Comparison of ENCODE assay signal across 8 cellular contexts in the genomic region with DNA sequence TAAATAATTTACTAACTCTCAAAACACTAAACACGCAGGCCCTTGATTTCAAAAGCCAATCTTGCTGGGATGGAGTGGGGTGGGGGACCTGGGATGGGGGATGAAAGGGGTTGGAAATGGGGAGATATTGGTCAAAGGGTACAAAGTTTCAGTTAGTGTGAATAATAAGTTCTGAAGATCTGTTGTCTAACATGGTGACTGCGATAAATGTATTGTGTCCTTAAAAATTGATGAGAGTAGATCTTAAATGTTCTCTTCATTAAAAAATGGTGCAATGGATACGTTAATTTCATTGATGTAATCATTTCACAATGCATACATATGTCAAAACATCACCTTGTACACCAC. TPM values are rescaled to one million over a fixed set of nuclear protein-coding genes. Genes with fewer than 3 reads are reported as not detected.
DNase-seq lines count a peak whose midpoint lies in the region; ATAC-seq, FAIRE-seq and TF ChIP-seq lines count a peak whose summit lies in the region.

No MANE protein-coding gene starts in this region.

- FAIRE-seq in astrocyte (lab: Jason Lieb, UNC): no peak

- peak overlapping the region; percentile 49 to 87 (median 64) for H3K4me3 ChIP-seq in heart right ventricle
- H3K4me3 ChIP-seq in astrocyte (ENCODE audit: insufficient read depth, low read depth, low read length): peak overlapping the region; percentile 86
- H3K4me3 ChIP-seq in vagina: peak overlapping the region; percentile 64 to 91

- no peaks in the 10 kb centered on the region for H4K20me1 ChIP-seq in astrocyte (ENCODE audit: insufficient read depth, low read length)

- H3K27me3 Mint-ChIP-seq in astrocyte (ENCODE audit: low read depth, unreplicated experiment) (no peaks in the 10 kb centered on the region), memory B cell (no peaks in the 10 kb centered on the region)

- TF ChIP-seq CTCF in heart right ventricle (IDR thresholded peaks at IDR 0.05) (no peak), astrocyte (IDR thresholded peaks at IDR 0.05; ENCODE audit: insufficient read depth, low read depth, low read length) (no peak), vagina (IDR thresholded peaks at IDR 0.05) (no peak)

- H3K4me1 ChIP-seq in heart right ventricle (peaks cover 0 to 14% (median 8%) of the 10 kb centered on the region in 9 donors), astrocyte (ENCODE audit: insufficient read depth, low read length) (peaks cover 3% of the 10 kb centered on the region), vagina (peaks cover 8% of the 10 kb centered on the region)

- H3K36me3 ChIP-seq in heart right ventricle: peaks cover 0 to 16% (median 0%) of the 10 kb centered on the region in 9 donors
- no peaks in the 10 kb centered on the region for H3K36me3 ChIP-seq in astrocyte (ENCODE audit: insufficient read depth, low read length)
- no peaks in the 10 kb centered on the region for H3K36me3 ChIP-seq in vagina

- peak overlapping the region; percentile 98 for H2AFZ ChIP-seq in astrocyte (ENCODE audit: low read depth, low read length)

- H3K27me3 ChIP-seq in heart right ventricle (no peaks in the 10 kb centered on the region), astrocyte (ENCODE audit: insufficient read depth, low read length) (no peaks in the 10 kb centered on the region), vagina (no peaks in the 10 kb centered on the region)

- H3K79me2 ChIP-seq in astrocyte (ENCODE audit: insufficient read depth, low read length): no peaks in the 10 kb centered on the region

- peak overlapping the region; percentile 99 for H3K9ac ChIP-seq in astrocyte (ENCODE audit: low read length)

- H3K27ac ChIP-seq in heart right ventricle: peak overlapping the region; percentile 94 to 100 (median 98)
- peak overlapping the region; percentile 99 for H3K27ac ChIP-seq in astrocyte (ENCODE audit: low read depth, low read length)
- peak overlapping the region; percentile 98 for H3K27ac ChIP-seq in vagina

- H3K36me3 Mint-ChIP-seq in astrocyte (ENCODE audit: low read depth, unreplicated experiment) (no peaks in the 10 kb centered on the region), memory B cell (peaks cover 19% of the 10 kb centered on the region)

- H3K27ac Mint-ChIP-seq in astrocyte (ENCODE audit: unreplicated experiment) (peak overlapping the region; percentile 98), memory B cell (peak overlapping the region; percentile 98)

- H3K9me3 ChIP-seq in heart right ventricle: peaks cover 0 to 12% (median 0%) of the 10 kb centered on the region in 11 donors
- H3K9me3 ChIP-seq in astrocyte (ENCODE audit: insufficient read depth, low read depth, low read length): peaks cover 5% of the 10 kb centered on the region
- no peaks in the 10 kb centered on the region for H3K9me3 ChIP-seq in vagina

- TF ChIP-seq POLR2A in vagina (IDR thresholded peaks at IDR 0.05): no peak

- 57 to 58% methylated on average over 3 of the region's 3 CpGs for WGBS in heart right ventricle, 2 donors

- peak overlapping the region; percentile 89 for H3K4me2 ChIP-seq in astrocyte (ENCODE audit: low read length)

- peak overlapping the region; percentile 94 for H3K4me3 Mint-ChIP-seq in astrocyte (ENCODE audit: unreplicated experiment)
- peak overlapping the region; percentile 92 for H3K4me3 Mint-ChIP-seq in memory B cell

- DNase-seq in heart right ventricle (no peak), cardiac septum (ENCODE audit: low spot score) (no peak), astrocyte (ENCODE audit: low read depth) (no peak), memory B cell (ENCODE audit: low spot score in 2 of 2) (no peak), vagina (ENCODE audit: extremely low spot score in 2 of 2) (no peak)

- intact Hi-C loops in heart right ventricle (cut with DNase I) (loop anchor here in 3 of 10 donors (2.0 to 10.0 kb wide), 5 partner anchors 140 to 607 kb away; partner anchors contain the start of genes PSME4 (in 2 of the 3) and EML6 (in 1 of the 3)), cardiac septum (cut with DNase I) (loop anchor here (2.0 to 5.0 kb wide), 3 partner anchors 342 to 592 kb away; partner anchors contain the start of gene SPTBN1), vagina (cut with DNase I) (no loop called here)

- H3K9me3 Mint-ChIP-seq in astrocyte (ENCODE audit: unreplicated experiment) (peaks cover 5% of the 10 kb centered on the region), memory B cell (no peaks in the 10 kb centered on the region)

- ATAC-seq in heart right ventricle (no peak), memory B cell (ENCODE audit: low read depth) (no peak), HG02870 (IDR thresholded peaks at IDR 0.05; ENCODE audit: unreplicated experiment) (no peak), HG03025 (IDR thresholded peaks at IDR 0.05; ENCODE audit: low FRiP score, unreplicated experiment) (no peak), HG03521 (IDR thresholded peaks at IDR 0.05; ENCODE audit: unreplicated experiment) (no peak)

- H3K4me1 Mint-ChIP-seq in astrocyte (ENCODE audit: low read depth, unreplicated experiment): peaks cover 5% of the 10 kb centered on the region
- H3K4me1 Mint-ChIP-seq in memory B cell: peaks cover 7% of the 10 kb centered on the region

RNA-seq across cellular contexts. Expression of gene ACYP2, which starts 0.5 kb away (rescaled TPM):
- 10 to 100 TPM; 48.6 to 87.1 (median 78.1) TPM for total RNA-seq in heart right ventricle
- polyA plus RNA-seq in heart right ventricle: 10 to 100 TPM; 45.7 to 56.5 TPM
- total RNA-seq in cardiac septum: 86.1 TPM
- 6.8 and 8.5 TPM in 2 replicates for total RNA-seq in astrocyte
- 10.8 TPM for total RNA-seq in vagina
